In the genomic region with DNA sequence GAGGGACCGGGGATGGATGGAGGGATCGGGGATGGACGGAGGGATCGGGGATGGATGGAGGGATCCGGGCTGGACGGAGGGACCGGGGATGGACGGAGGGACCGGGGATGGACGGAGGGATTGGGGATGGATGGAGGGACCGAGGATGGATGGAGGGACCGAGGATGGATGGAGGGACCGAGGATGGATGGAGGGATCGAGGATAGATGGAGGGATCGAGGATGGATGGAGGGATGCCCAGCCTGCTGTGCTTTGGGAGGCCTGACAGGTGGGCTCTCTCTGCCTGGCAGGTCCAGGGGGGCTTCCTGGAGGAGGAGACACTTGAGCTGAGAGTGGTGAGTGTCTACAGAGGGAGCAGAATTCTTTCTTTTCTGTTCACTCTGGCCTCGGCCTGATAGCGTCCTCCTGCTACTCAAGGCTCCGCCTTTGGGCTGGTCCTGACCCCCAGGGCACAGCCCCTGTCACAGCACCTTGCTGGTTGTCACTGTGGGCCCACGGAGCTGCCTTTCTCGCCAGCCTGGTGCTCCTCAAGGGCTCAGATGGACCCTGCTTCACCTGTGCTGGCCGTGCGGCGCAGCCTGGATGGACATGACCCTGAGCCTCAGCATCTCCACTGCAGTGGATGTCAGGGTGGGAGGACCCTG, we compare ENCODE assay signal across 21 cellular contexts.
"Had no signal": no experiment of that assay in that cellular context is flagged by ENCODE, and none has a peak within 500 bp of the region (broad histone marks: within the 10 kb centered on the region; RNA-seq: fewer than 3 reads in every experiment).

No MANE protein-coding gene starts in this region.

- H3K4me3 Mint-ChIP-seq: activated CD4-positive, alpha-beta memory T cell treated with anti-CD3 and anti-CD28 coated beads, Interleukin-2, amount 10 ng/mL, durations not matched to agents 7 days and 5 days; activated T-cell treated with anti-CD3 and anti-CD28 coated beads, Interleukin-2, amount 50 U/mL, for 72 hours; naive thymus-derived CD4-positive, alpha-beta T cell; T-helper 17 cell had no signal

- H3K4me3 ChIP-seq: mucosa of descending colon, smooth muscle cell had no signal

- H3K4me2 ChIP-seq: smooth muscle cell had no signal

- FAIRE-seq: colon had no signal

- H3K27me3 ChIP-seq: neutrophil had no signal

- H3K36me3 ChIP-seq: neutrophil, WERI-Rb-1 had no signal

- DNase-seq: activated CD4-positive, alpha-beta memory T cell treated with anti-CD3 and anti-CD28 coated beads, Interleukin-2, amount 10 ng/mL, durations not matched to agents 7 days and 5 days; activated CD4-positive, alpha-beta T cell treated with anti-CD3 and anti-CD28 coated beads for 4 hours; activated T-cell treated with anti-CD3 and anti-CD28 coated beads, Interleukin-2, amount 50 U/mL, for 72 hours; amniotic stem cell; caudate nucleus; effector CD4-positive, alpha-beta T cell; foreskin fibroblast; naive thymus-derived CD4-positive, alpha-beta T cell; SIG-M5; stimulated activated CD4-positive, alpha-beta T cell treated with anti-CD3 and anti-CD28 coated beads, Interleukin-4, amount 100 ng/mL, for 4 hours; stimulated activated CD8-positive, alpha-beta memory T cell treated with anti-CD3 and anti-CD28 coated beads, Interleukin-4, amount 100 ng/mL, for 48 hours; stimulated activated naive CD4-positive, alpha-beta T cell treated with Interleukin-2 at 50 U/mL for 16 hours; substantia nigra; T-helper 17 cell; trophoblast cell; WERI-Rb-1 had no signal

- H3K27ac Mint-ChIP-seq: activated CD4-positive, alpha-beta memory T cell treated with anti-CD3 and anti-CD28 coated beads, Interleukin-2, amount 10 ng/mL, durations not matched to agents 7 days and 5 days; activated T-cell treated with anti-CD3 and anti-CD28 coated beads, Interleukin-2, amount 50 U/mL, for 72 hours; naive thymus-derived CD4-positive, alpha-beta T cell; T-helper 17 cell had no signal

- H3K9me3 ChIP-seq: mucosa of descending colon, neutrophil had no signal

- H3K9me3 Mint-ChIP-seq: activated CD4-positive, alpha-beta memory T cell treated with anti-CD3 and anti-CD28 coated beads, Interleukin-2, amount 10 ng/mL, durations not matched to agents 7 days and 5 days; activated T-cell treated with anti-CD3 and anti-CD28 coated beads, Interleukin-2, amount 50 U/mL, for 72 hours had no signal

- H3K27me3 Mint-ChIP-seq: activated CD4-positive, alpha-beta memory T cell treated with anti-CD3 and anti-CD28 coated beads, Interleukin-2, amount 10 ng/mL, durations not matched to agents 7 days and 5 days had no signal

- H3K36me3 Mint-ChIP-seq: naive thymus-derived CD4-positive, alpha-beta T cell had no signal

- ATAC-seq: activated T-cell treated with anti-CD3 and anti-CD28 coated beads, Interleukin-2, amount 50 U/mL, for 72 hours; left lobe of liver; mucosa of descending colon; naive thymus-derived CD4-positive, alpha-beta T cell; T-helper 17 cell had no signal

- H3K27ac ChIP-seq: neutrophil had no signal

- H3K4me1 Mint-ChIP-seq: activated CD4-positive, alpha-beta memory T cell treated with anti-CD3 and anti-CD28 coated beads, Interleukin-2, amount 10 ng/mL, durations not matched to agents 7 days and 5 days; naive thymus-derived CD4-positive, alpha-beta T cell; T-helper 17 cell had no signal
